Comparison of ENCODE assay signal across 9 cellular contexts in the genomic region with DNA sequence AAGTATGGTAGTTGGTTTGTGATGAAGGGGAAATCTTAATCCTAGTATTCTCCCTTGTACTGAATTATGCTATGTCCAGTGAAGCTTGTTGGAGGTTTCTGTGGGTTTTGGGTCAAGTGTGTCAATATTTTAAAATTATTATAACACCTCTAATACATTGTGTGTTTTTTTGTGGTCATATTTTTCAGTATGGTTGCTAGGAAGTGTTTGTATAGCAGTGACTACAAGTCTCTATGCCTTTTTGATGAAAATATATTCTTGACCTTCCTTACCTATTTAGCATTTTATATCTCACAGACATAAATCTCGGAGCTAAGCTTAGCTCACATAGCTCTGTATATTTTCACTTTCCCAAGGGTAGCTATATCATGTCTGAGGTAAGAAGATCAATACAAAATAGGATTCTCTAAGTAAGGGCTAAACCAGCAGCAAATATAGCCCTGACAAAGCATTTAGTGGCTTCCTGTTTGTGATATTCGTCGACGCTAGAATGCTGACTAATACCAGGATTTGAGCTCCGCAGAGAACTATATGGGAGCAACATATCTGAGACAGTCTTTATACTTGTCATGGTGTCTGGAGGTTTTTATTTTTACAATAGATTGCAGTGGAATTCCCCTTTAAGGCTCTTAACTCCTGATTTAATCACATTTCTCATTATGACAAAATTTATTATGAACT.
A peak's percentile ranks its signal among the peaks of the same experiment; 100 is the strongest.
DNase-seq lines count a peak whose midpoint lies in the region; ATAC-seq, FAIRE-seq and TF ChIP-seq lines count a peak whose summit lies in the region.
"Had no signal": no experiment of that assay in that cellular context is flagged by ENCODE, and none has a peak within 500 bp of the region (broad histone marks: within the 10 kb centered on the region; RNA-seq: fewer than 3 reads in every experiment).

No MANE protein-coding gene starts in this region.

- H3K4me1 Mint-ChIP-seq in chondrocyte (ENCODE audit: low read depth): no peaks in the 10 kb centered on the region

- H3K4me3 Mint-ChIP-seq in chondrocyte (ENCODE audit: unreplicated experiment): no peak overlapping the region

- ATAC-seq in GM18907 (IDR thresholded peaks at IDR 0.05; ENCODE audit: unreplicated experiment) (peak; percentile 100), GM21825 (IDR thresholded peaks at IDR 0.05; ENCODE audit: unreplicated experiment) (peak; percentile 99), HG03520 (IDR thresholded peaks at IDR 0.05; ENCODE audit: unreplicated experiment) (peak; percentile 98)

- no peaks in the 10 kb centered on the region for H3K36me3 ChIP-seq in testis (ENCODE audit: low read depth, missing control alignments)

- DNase-seq in iris pigment epithelial cell (ENCODE audit: low read depth): peak; percentile 77
- DNase-seq in chondrocyte (ENCODE audit: low spot score): no peak
- DNase-seq in testis: no peak
- DNase-seq in H54 (ENCODE audit: insufficient read length, low spot score): no peak
- DNase-seq: activated CD4-positive, alpha-beta T cell treated with anti-CD3 and anti-CD28 coated beads for 4 hours had no signal

- no peaks in the 10 kb centered on the region for H3K4me1 ChIP-seq in testis

- H3K27me3 ChIP-seq in testis: no peaks in the 10 kb centered on the region

- WGBS in testis, 2 donors: 73 to 86% methylated on average over 5 of the region's 5 CpGs

- H3K4me3 ChIP-seq in testis: no peak overlapping the region
- H3K4me3 ChIP-seq: lung had no signal

- no peak for TF ChIP-seq POLR2A in testis (IDR thresholded peaks at IDR 0.05)
- no peak for TF ChIP-seq POLR2A in H54 (IDR thresholded peaks at IDR 0.05; ENCODE audit: low read depth, low read length)

- no peaks in the 10 kb centered on the region for H3K27me3 Mint-ChIP-seq in chondrocyte (ENCODE audit: low read depth)

- no peak for TF ChIP-seq CTCF in chondrocyte (IDR thresholded peaks at IDR 0.05)
- TF ChIP-seq CTCF in testis (IDR thresholded peaks at IDR 0.05): no peak

- H3K9me3 Mint-ChIP-seq in chondrocyte (ENCODE audit: low read depth): peaks cover 13% of the 10 kb centered on the region

- H3K27ac Mint-ChIP-seq in chondrocyte (ENCODE audit: unreplicated experiment): no peak overlapping the region

- H3K27ac ChIP-seq in testis: no peak overlapping the region

- intact Hi-C loops in testis (cut with DNase I; ENCODE audit: low total_unique reads): no loop called here

- H3K36me3 Mint-ChIP-seq in chondrocyte (ENCODE audit: low read depth): no peaks in the 10 kb centered on the region

- FAIRE-seq in H54 (lab: Jason Lieb, UNC): no peak

- no peaks in the 10 kb centered on the region for H3K9me3 ChIP-seq in testis
